12 cellular contexts compared by ENCODE assay signal in the genomic region with DNA sequence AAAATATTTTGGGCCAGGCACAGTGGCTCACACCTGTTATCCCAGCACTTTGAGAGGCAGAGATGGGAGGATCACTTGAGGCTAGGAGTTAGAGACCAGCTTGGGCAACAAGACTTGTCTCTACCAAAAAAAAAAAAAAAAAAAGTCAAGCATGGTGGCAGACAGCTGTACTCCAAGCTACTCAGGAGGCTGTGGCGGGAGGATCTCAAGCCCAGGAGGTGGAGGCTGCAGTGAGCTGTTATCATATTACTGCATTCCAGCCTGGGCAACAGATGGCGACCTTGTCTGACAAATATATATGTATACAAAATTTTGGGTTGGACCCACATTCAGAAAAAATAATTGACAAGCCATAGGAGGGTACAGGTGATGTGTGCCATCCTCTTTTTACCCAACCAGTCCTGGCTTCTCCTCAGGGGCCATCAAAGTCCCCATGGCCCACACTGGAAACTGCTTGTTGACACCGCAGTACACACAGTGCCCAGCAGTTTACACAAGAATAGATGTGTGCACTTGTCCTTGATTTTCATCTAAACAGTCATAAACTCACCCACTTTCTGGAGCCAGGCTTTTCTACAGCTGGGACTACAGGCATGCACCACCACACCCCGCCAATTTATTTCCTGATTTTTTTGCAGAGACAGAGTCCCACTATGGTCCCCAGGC. TPM values are rescaled to one million over a fixed set of nuclear protein-coding genes. Genes with fewer than 3 reads are reported as not detected.
A peak's percentile ranks its signal among the peaks of the same experiment; 100 is the strongest.
DNase-seq lines count a peak whose midpoint lies in the region; ATAC-seq and TF ChIP-seq lines count a peak whose summit lies in the region.
"Had no signal": no experiment of that assay in that cellular context is flagged by ENCODE, and none has a peak within 500 bp of the region (broad histone marks: within the 10 kb centered on the region; RNA-seq: fewer than 3 reads in every experiment).

No MANE protein-coding gene starts in this region.

- H3K4me3 Mint-ChIP-seq in activated T-cell treated with anti-CD3 and anti-CD28 coated beads, Interleukin-2, amount 50 U/mL, for 4 hours = peak overlapping the region; percentile 99

- H3K4me3 ChIP-seq in psoas muscle (peak overlapping the region; percentile 91), H7 (ENCODE audit: insufficient read depth, low read depth, low read length) (no peak overlapping the region)

- H3K36me3 ChIP-seq in psoas muscle (ENCODE audit: insufficient read depth in 1 of 2, low read depth in 1 of 2) = peaks cover 0 to 67% of the 10 kb centered on the region in 2 donors
- peaks cover 17% of the 10 kb centered on the region for H3K36me3 ChIP-seq in H7 (replicated peaks; ENCODE audit: control insufficient read depth, insufficient read depth, low read length)

- peaks cover 28% of the 10 kb centered on the region for H3K36me3 Mint-ChIP-seq in activated T-cell treated with anti-CD3 and anti-CD28 coated beads, Interleukin-2, amount 50 U/mL, for 4 hours (ENCODE audit: insufficient read depth)

- H3K27me3 ChIP-seq in psoas muscle (ENCODE audit: insufficient read depth in 3 of 3, low read length in 2 of 3) (no peaks in the 10 kb centered on the region), H7 (ENCODE audit: control insufficient read depth, insufficient read depth, low read length) (peaks cover 8% of the 10 kb centered on the region)
- H3K27me3 ChIP-seq: ascending aorta had no signal

- POLR2A ChIA-PET in RWPE1 (lab: Yijun Ruan, JAX; ENCODE audit: low non-redundant PET) = interaction anchor here (0.7 kb wide), 1 partner anchor 45 kb away, joined by 6 read pairs; no protein-coding TSS in a partner anchor

- 69 to 83% (median 77%) methylated on average over 4 of the region's 4 CpGs for WGBS in psoas muscle, 3 donors

- no peaks in the 10 kb centered on the region for H3K27me3 Mint-ChIP-seq in activated T-cell treated with anti-CD3 and anti-CD28 coated beads, Interleukin-2, amount 50 U/mL, for 4 hours (ENCODE audit: low read depth)

- DNase-seq in activated T-cell treated with anti-CD3 and anti-CD28 coated beads, Interleukin-2, amount 50 U/mL, for 4 hours = no peak
- no peak for DNase-seq in activated T-cell treated with anti-CD3 and anti-CD28 coated beads, Interleukin-2, amount 50 U/mL, for 1 hour
- DNase-seq in RWPE1 (ENCODE audit: low spot score) (no peak), erythroblast (lab: John Stamatoyannopoulos, UW) (peak; percentile 67 to 81), psoas muscle (peak in 1 of 2 donors; percentile 22), H7 (no peak), AG08395 (ENCODE audit: low spot score) (no peak)
- DNase-seq: NCI-H1092 treated with DMSO at 0.1 percent for 48 hours, NCI-H526, SIG-M5 had no signal

- no peak for TF ChIP-seq POLR2A in erythroblast (IDR thresholded peaks at IDR 0.05; ENCODE audit: low read length)

- no peaks in the 10 kb centered on the region for H3K9me3 Mint-ChIP-seq in activated T-cell treated with anti-CD3 and anti-CD28 coated beads, Interleukin-2, amount 50 U/mL, for 4 hours

- CTCF ChIA-PET in RWPE1 (lab: Yijun Ruan, JAX) = interaction anchor here (0.9 to 1.4 kb wide), 3 partner anchors 16 to 42 kb away, joined by 3 to 5 read pairs (median 3); no protein-coding TSS in a partner anchor

- no peak for ATAC-seq in activated T-cell treated with anti-CD3 and anti-CD28 coated beads, Interleukin-2, amount 50 U/mL, for 4 hours
- ATAC-seq in psoas muscle = no peak
- ATAC-seq in HG03108 (IDR thresholded peaks at IDR 0.05; ENCODE audit: unreplicated experiment) = no peak

- TF ChIP-seq CTCF in RWPE1 (conservative IDR thresholded peaks at IDR 0.05; ENCODE audit: low read depth) = no peak
- TF ChIP-seq CTCF in psoas muscle (IDR thresholded peaks at IDR 0.05) = no peak

- peaks cover 43% of the 10 kb centered on the region for H3K4me1 Mint-ChIP-seq in activated T-cell treated with anti-CD3 and anti-CD28 coated beads, Interleukin-2, amount 50 U/mL, for 4 hours (ENCODE audit: low read depth)

- H3K9me3 ChIP-seq in psoas muscle = no peaks in the 10 kb centered on the region
- H3K9me3 ChIP-seq: ascending aorta had no signal

- intact Hi-C loops in psoas muscle (cut with DNase I) = no loop called here

- peaks cover 26% of the 10 kb centered on the region for H3K4me1 ChIP-seq in psoas muscle

- peak overlapping the region; percentile 94; the same call in 1 of the 2 replicates for H3K27ac ChIP-seq in RWPE1
- peak overlapping the region; percentile 91 for H3K27ac ChIP-seq in psoas muscle
- H3K27ac ChIP-seq: ascending aorta had no signal

RNA-seq across cellular contexts. Expression of gene CES2, which starts 1.7 kb away (rescaled TPM):
- 10 to 100 TPM; 22.6 to 25.3 (median 24.3) TPM for total RNA-seq in activated T-cell treated with anti-CD3 and anti-CD28 coated beads, Interleukin-2, amount 50 U/mL, for 4 hours
- total RNA-seq in psoas muscle = 10 to 100 TPM; 22.7 to 92.8 (median 57.6) TPM
- polyA plus RNA-seq in psoas muscle = 10 to 100 TPM; 12.8 to 22.4 (median 21.6) TPM
- 8.3 and 13.0 TPM in 2 replicates for total RNA-seq in H7 (2014; rRNA removed; shearing (Covaris generic))

RNA-seq across cellular contexts. Expression of gene CIAO2B, which starts 2.8 kb away (rescaled TPM):
- total RNA-seq in activated T-cell treated with anti-CD3 and anti-CD28 coated beads, Interleukin-2, amount 50 U/mL, for 4 hours = 100 to 1,000 TPM; 201 to 220 (median 212) TPM
- total RNA-seq in psoas muscle = 100 to 1,000 TPM; 145 to 346 (median 248) TPM
- polyA plus RNA-seq in psoas muscle = 100 to 1,000 TPM; 431 to 818 (median 460) TPM
- total RNA-seq in H7 (2014; rRNA removed; shearing (Covaris generic)) = 91.1 TPM in 2 replicates

RNA-seq across cellular contexts. Expression of gene RRAD, which starts 11.7 kb away (rescaled TPM):
- total RNA-seq in activated T-cell treated with anti-CD3 and anti-CD28 coated beads, Interleukin-2, amount 50 U/mL, for 4 hours = under 1 TPM; 0.15 to 0.50 (median 0.38) TPM
- 1,000 to 10,000 TPM in 1 of 4 donors, 100 to 1,000 TPM in 3; 164 to 2,869 (median 749) TPM for total RNA-seq in psoas muscle
- 100 to 1,000 TPM; 168 to 304 (median 293) TPM for polyA plus RNA-seq in psoas muscle
- 0.10 TPM in 1 of 2 replicates, not detected in the other for total RNA-seq in H7 (2014; rRNA removed; shearing (Covaris generic))

RNA-seq across cellular contexts. Expression of gene CDH16, which starts 18.3 kb away (rescaled TPM):
- not detected for total RNA-seq in activated T-cell treated with anti-CD3 and anti-CD28 coated beads, Interleukin-2, amount 50 U/mL, for 4 hours
- 1 to 10 TPM in 1 of 4 donors, under 1 TPM in 1, not detected in 2; 0.53 to 3.3 TPM for total RNA-seq in psoas muscle
- under 1 TPM; 0.65 to 0.78 (median 0.75) TPM for polyA plus RNA-seq in psoas muscle
- not detected in 2 replicates for total RNA-seq in H7 (2014; rRNA removed; shearing (Covaris generic))
- total RNA-seq: ascending aorta had no signal

RNA-seq across cellular contexts. Expression of gene CES3, which starts 24.0 kb away (rescaled TPM):
- under 1 TPM in 2 of 3 donors, not detected in 1; 0.10 to 0.30 TPM for total RNA-seq in activated T-cell treated with anti-CD3 and anti-CD28 coated beads, Interleukin-2, amount 50 U/mL, for 4 hours
- total RNA-seq in psoas muscle = 10 to 100 TPM in 3 of 4 donors, 1 to 10 TPM in 1; 9.7 to 15.2 (median 13.5) TPM
- polyA plus RNA-seq in psoas muscle = 1 to 10 TPM in 2 of 3 donors, under 1 TPM in 1; 0.48 to 8.7 (median 8.5) TPM
- 0.31 and 0.44 TPM in 2 replicates for total RNA-seq in H7 (2014; rRNA removed; shearing (Covaris generic))
- total RNA-seq: ascending aorta had no signal

Comparison
In these comparisons a context has a peak if more than half of its experiments do, and no peak if none do; other contexts are left out.
1. DNase-seq: peak in erythroblast (2 of 2); none in activated T-cell treated with anti-CD3 and anti-CD28 coated beads, Interleukin-2, amount 50 U/mL, for 4 hours (single experiment), activated T-cell treated with anti-CD3 and anti-CD28 coated beads, Interleukin-2, amount 50 U/mL, for 1 hour (single experiment), RWPE1 (single experiment), H7 (single experiment) and AG08395 (single experiment).
2. RNA of gene RRAD, which starts 11.7 kb away (total RNA-seq): 164 to 2,869 TPM in psoas muscle; 0.15 to 0.50 TPM in activated T-cell treated with anti-CD3 and anti-CD28 coated beads, Interleukin-2, amount 50 U/mL, for 4 hours and 0.10 TPM in H7; every median in the first group is over 100 times any median in the second.